In the genomic region with DNA sequence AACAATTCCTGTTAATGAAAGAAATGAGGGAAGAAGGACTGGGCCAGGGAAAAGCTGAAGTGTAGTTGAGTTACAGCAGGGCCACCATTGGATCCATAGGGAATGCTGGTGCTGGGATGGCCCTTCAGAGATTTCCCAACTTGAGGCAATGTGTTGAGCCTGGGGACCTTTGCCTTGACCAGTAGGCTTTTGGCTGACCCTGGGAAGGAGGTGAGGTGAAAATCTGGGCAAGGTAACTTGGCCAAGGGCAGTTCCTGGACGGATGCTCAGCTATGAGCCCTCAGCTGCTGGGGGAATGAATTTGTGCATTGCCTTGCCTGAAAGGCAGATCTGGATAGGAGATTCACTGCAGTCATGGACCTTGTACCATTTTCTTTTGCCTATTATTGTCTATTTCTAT, we compare ENCODE assay signal across 10 cellular contexts. TPM values are rescaled to one million over a fixed set of nuclear protein-coding genes. Genes with fewer than 3 reads are reported as not detected.
DNase-seq lines count a peak whose midpoint lies in the region; ATAC-seq lines count a peak whose summit lies in the region.
"Had no signal": no experiment of that assay in that cellular context is flagged by ENCODE, and none has a peak within 500 bp of the region (broad histone marks: within the 10 kb centered on the region; RNA-seq: fewer than 3 reads in every experiment).

No MANE protein-coding gene starts in this region.

- H3K36me3 Mint-ChIP-seq in activated T-helper 1 cell treated with anti-CD3 and anti-CD28 coated beads, Interleukin-12 subunit alpha, Interleukin-12 subunit beta, Interleukin-2, Interleukin-4 antibody, amounts not matched to agents 30 ng/mL and 10 ng/mL and 1 ng/mL, durations not matched to agents 14 hours and 24 hours and 36 hours (ENCODE audit: low read depth) = peaks cover 18% of the 10 kb centered on the region

- no peak overlapping the region for H3K4me3 Mint-ChIP-seq in activated T-helper 1 cell treated with anti-CD3 and anti-CD28 coated beads, Interleukin-12 subunit alpha, Interleukin-12 subunit beta, Interleukin-2, Interleukin-4 antibody, amounts not matched to agents 30 ng/mL and 10 ng/mL and 1 ng/mL, durations not matched to agents 14 hours and 24 hours and 36 hours

- peak overlapping the region; percentile 85 for H3K27ac Mint-ChIP-seq in activated T-helper 1 cell treated with anti-CD3 and anti-CD28 coated beads, Interleukin-12 subunit alpha, Interleukin-12 subunit beta, Interleukin-2, Interleukin-4 antibody, amounts not matched to agents 30 ng/mL and 10 ng/mL and 1 ng/mL, durations not matched to agents 14 hours and 24 hours and 36 hours

- intact Hi-C loops in activated T-helper 1 cell treated with anti-CD3 and anti-CD28 coated beads, Interleukin-12 subunit alpha, Interleukin-12 subunit beta, Interleukin-2, Interleukin-4 antibody, amounts not matched to agents 30 ng/mL and 10 ng/mL and 1 ng/mL, durations not matched to agents 14 hours and 24 hours and 36 hours (cut with micrococcal nuclease) = no loop called here

- H3K9me3 Mint-ChIP-seq in activated T-helper 1 cell treated with anti-CD3 and anti-CD28 coated beads, Interleukin-12 subunit alpha, Interleukin-12 subunit beta, Interleukin-2, Interleukin-4 antibody, amounts not matched to agents 30 ng/mL and 10 ng/mL and 1 ng/mL, durations not matched to agents 14 hours and 24 hours and 36 hours = no peaks in the 10 kb centered on the region
- H3K9me3 Mint-ChIP-seq: activated T-helper 2 cell treated with anti-CD3 and anti-CD28 coated beads, Interferon-gamma antibody, Interleukin-2, Interleukin-4, amounts not matched to agents 10 μg/mL and 5 μg/mL and 100 μg/mL, durations not matched to agents 14 hours and 24 hours and 36 hours had no signal

- no peak for DNase-seq in activated T-helper 1 cell treated with anti-CD3 and anti-CD28 coated beads, Interleukin-12 subunit alpha, Interleukin-12 subunit beta, Interleukin-2, Interleukin-4 antibody, amounts not matched to agents 30 ng/mL and 10 ng/mL and 1 ng/mL, durations not matched to agents 14 hours and 24 hours and 36 hours (ENCODE audit: low spot score)
- DNase-seq in NCI-H187 (lab: John Stamatoyannopoulos, UW) (no peak), NCI-H2029 (lab: John Stamatoyannopoulos, UW) (no peak)
- DNase-seq in stimulated activated CD4-positive, alpha-beta T cell treated with anti-CD3 and anti-CD28 coated beads, Interleukin-2, amount 100 ng/mL, for 24 hours = no peak
- DNase-seq: cortex of kidney had no signal

- peaks cover 6% of the 10 kb centered on the region for H3K27me3 Mint-ChIP-seq in activated T-helper 1 cell treated with anti-CD3 and anti-CD28 coated beads, Interleukin-12 subunit alpha, Interleukin-12 subunit beta, Interleukin-2, Interleukin-4 antibody, amounts not matched to agents 30 ng/mL and 10 ng/mL and 1 ng/mL, durations not matched to agents 14 hours and 24 hours and 36 hours (ENCODE audit: insufficient read depth)

- ATAC-seq in GM18502 (IDR thresholded peaks at IDR 0.05; ENCODE audit: poor library complexity, unreplicated experiment) = peak; percentile 44
- peak; percentile 44 for ATAC-seq in GM19452 (IDR thresholded peaks at IDR 0.05; ENCODE audit: unreplicated experiment)
- peak; percentile 24 for ATAC-seq in HG03045 (IDR thresholded peaks at IDR 0.05; ENCODE audit: unreplicated experiment)
- no peak for ATAC-seq in HG02884 (IDR thresholded peaks at IDR 0.05; ENCODE audit: unreplicated experiment)

- peaks cover 47% of the 10 kb centered on the region for H3K4me1 Mint-ChIP-seq in activated T-helper 1 cell treated with anti-CD3 and anti-CD28 coated beads, Interleukin-12 subunit alpha, Interleukin-12 subunit beta, Interleukin-2, Interleukin-4 antibody, amounts not matched to agents 30 ng/mL and 10 ng/mL and 1 ng/mL, durations not matched to agents 14 hours and 24 hours and 36 hours (ENCODE audit: low read depth)

RNA-seq across cellular contexts. Expression of a gene that starts 20.4 kb away (rescaled TPM):
- 48.3 and 50.6 TPM in 2 replicates for total RNA-seq in activated T-helper 1 cell treated with anti-CD3 and anti-CD28 coated beads, Interleukin-12 subunit alpha, Interleukin-12 subunit beta, Interleukin-2, Interleukin-4 antibody, amounts not matched to agents 30 ng/mL and 10 ng/mL and 1 ng/mL, durations not matched to agents 14 hours and 24 hours and 36 hours
